ENCODE assay signal across 1 cellular context in genomic region chr6:116492331-116493067, GRCh38.
TF ChIP-seq lines count a peak whose summit lies in the region.

No MANE protein-coding gene starts in this region.

TF ChIP-seq in K562, 482 proteins besides CTCF, POLR2A, EP300 and RAD21 (continued from another document):
- TF ChIP-seq, protein P1, sequence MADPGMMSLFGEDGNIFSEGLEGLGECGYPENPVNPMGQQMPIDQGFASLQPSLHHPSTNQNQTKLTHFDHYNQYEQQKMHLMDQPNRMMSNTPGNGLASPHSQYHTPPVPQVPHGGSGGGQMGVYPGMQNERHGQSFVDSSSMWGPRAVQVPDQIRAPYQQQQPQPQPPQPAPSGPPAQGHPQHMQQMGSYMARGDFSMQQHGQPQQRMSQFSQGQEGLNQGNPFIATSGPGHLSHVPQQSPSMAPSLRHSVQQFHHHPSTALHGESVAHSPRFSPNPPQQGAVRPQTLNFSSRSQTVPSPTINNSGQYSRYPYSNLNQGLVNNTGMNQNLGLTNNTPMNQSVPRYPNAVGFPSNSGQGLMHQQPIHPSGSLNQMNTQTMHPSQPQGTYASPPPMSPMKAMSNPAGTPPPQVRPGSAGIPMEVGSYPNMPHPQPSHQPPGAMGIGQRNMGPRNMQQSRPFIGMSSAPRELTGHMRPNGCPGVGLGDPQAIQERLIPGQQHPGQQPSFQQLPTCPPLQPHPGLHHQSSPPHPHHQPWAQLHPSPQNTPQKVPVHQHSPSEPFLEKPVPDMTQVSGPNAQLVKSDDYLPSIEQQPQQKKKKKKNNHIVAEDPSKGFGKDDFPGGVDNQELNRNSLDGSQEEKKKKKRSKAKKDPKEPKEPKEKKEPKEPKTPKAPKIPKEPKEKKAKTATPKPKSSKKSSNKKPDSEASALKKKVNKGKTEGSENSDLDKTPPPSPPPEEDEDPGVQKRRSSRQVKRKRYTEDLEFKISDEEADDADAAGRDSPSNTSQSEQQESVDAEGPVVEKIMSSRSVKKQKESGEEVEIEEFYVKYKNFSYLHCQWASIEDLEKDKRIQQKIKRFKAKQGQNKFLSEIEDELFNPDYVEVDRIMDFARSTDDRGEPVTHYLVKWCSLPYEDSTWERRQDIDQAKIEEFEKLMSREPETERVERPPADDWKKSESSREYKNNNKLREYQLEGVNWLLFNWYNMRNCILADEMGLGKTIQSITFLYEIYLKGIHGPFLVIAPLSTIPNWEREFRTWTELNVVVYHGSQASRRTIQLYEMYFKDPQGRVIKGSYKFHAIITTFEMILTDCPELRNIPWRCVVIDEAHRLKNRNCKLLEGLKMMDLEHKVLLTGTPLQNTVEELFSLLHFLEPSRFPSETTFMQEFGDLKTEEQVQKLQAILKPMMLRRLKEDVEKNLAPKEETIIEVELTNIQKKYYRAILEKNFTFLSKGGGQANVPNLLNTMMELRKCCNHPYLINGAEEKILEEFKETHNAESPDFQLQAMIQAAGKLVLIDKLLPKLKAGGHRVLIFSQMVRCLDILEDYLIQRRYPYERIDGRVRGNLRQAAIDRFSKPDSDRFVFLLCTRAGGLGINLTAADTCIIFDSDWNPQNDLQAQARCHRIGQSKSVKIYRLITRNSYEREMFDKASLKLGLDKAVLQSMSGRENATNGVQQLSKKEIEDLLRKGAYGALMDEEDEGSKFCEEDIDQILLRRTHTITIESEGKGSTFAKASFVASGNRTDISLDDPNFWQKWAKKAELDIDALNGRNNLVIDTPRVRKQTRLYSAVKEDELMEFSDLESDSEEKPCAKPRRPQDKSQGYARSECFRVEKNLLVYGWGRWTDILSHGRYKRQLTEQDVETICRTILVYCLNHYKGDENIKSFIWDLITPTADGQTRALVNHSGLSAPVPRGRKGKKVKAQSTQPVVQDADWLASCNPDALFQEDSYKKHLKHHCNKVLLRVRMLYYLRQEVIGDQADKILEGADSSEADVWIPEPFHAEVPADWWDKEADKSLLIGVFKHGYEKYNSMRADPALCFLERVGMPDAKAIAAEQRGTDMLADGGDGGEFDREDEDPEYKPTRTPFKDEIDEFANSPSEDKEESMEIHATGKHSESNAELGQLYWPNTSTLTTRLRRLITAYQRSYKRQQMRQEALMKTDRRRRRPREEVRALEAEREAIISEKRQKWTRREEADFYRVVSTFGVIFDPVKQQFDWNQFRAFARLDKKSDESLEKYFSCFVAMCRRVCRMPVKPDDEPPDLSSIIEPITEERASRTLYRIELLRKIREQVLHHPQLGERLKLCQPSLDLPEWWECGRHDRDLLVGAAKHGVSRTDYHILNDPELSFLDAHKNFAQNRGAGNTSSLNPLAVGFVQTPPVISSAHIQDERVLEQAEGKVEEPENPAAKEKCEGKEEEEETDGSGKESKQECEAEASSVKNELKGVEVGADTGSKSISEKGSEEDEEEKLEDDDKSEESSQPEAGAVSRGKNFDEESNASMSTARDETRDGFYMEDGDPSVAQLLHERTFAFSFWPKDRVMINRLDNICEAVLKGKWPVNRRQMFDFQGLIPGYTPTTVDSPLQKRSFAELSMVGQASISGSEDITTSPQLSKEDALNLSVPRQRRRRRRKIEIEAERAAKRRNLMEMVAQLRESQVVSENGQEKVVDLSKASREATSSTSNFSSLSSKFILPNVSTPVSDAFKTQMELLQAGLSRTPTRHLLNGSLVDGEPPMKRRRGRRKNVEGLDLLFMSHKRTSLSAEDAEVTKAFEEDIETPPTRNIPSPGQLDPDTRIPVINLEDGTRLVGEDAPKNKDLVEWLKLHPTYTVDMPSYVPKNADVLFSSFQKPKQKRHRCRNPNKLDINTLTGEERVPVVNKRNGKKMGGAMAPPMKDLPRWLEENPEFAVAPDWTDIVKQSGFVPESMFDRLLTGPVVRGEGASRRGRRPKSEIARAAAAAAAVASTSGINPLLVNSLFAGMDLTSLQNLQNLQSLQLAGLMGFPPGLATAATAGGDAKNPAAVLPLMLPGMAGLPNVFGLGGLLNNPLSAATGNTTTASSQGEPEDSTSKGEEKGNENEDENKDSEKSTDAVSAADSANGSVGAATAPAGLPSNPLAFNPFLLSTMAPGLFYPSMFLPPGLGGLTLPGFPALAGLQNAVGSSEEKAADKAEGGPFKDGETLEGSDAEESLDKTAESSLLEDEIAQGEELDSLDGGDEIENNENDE (IDR thresholded peaks at IDR 0.05; ENCODE audit: low read depth, low read length): no peak
- TF ChIP-seq ZNF316 (IDR thresholded peaks at IDR 0.05): peak; percentile 80
TF ChIP-seq in K562: peak in this region for 83.
